In the genomic region with DNA sequence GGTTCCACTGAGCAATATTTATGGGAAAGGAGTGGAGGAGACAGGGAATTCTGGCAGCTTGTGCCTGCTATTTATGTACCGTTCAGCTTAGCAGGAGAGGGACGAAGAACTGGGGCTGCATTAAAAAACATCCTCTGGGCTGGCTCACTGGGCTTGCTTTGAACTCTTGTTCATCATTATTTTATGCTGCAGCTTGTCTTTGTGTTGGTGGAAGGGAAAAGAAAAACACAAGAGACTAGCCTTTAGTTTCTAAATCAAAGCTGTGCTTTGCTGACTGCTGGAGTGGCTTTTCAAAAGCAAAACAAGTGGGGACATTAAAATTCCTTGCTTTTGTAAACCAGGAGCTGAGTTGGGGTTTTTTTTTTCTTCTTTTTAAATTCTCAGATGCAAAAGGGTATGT, we compare ENCODE assay signal across 14 cellular contexts. TPM values are rescaled to one million over a fixed set of nuclear protein-coding genes. Genes with fewer than 3 reads are reported as not detected.
DNase-seq lines count a peak whose midpoint lies in the region; FAIRE-seq and TF ChIP-seq lines count a peak whose summit lies in the region.
"Had no signal": no experiment of that assay in that cellular context is flagged by ENCODE, and none has a peak within 500 bp of the region (broad histone marks: within the 10 kb centered on the region; RNA-seq: fewer than 3 reads in every experiment).

No MANE protein-coding gene starts in this region.

- H3K27ac ChIP-seq in HUES6 (ENCODE audit: low read depth, low read length) (no peak overlapping the region), astrocyte (ENCODE audit: low read depth, low read length) (no peak overlapping the region), stomach smooth muscle (ENCODE audit: low read length) (peak overlapping the region; percentile 91), Karpas-422 (ENCODE audit: low read length) (no peak overlapping the region), WERI-Rb-1 (no peak overlapping the region)
- H3K27ac ChIP-seq: foreskin keratinocyte, SJSA1, testis had no signal

- H3K9ac ChIP-seq in HUES6 (ENCODE audit: low read length) (no peak overlapping the region), astrocyte (ENCODE audit: low read length) (no peak overlapping the region), stomach smooth muscle (ENCODE audit: low read length in 2 of 2) (no peak overlapping the region), Karpas-422 (ENCODE audit: low read length) (no peak overlapping the region)

- DNase-seq in astrocyte (ENCODE audit: low read depth) = no peak
- DNase-seq in midbrain (lab: John Stamatoyannopoulos, UW) = peak; percentile 26
- no peak for DNase-seq in HUDEP-2 (lab: John Stamatoyannopoulos, UW; ENCODE audit: unreplicated experiment in 76 of 76)
- no peak for DNase-seq in Karpas-422
- no peak for DNase-seq in WERI-Rb-1
- DNase-seq: activated gamma-delta T cell treated with Interleukin-2 at 50 U/mL for 16 hours; effector CD8-positive, alpha-beta T cell had no signal

- no peaks in the 10 kb centered on the region for H3K36me3 ChIP-seq in HUES6 (ENCODE audit: control insufficient read depth, insufficient read depth, low read length)
- no peaks in the 10 kb centered on the region for H3K36me3 ChIP-seq in astrocyte (ENCODE audit: insufficient read depth, low read length)
- no peaks in the 10 kb centered on the region for H3K36me3 ChIP-seq in stomach smooth muscle (ENCODE audit: control insufficient read depth in 2 of 2, insufficient read depth in 2 of 2, low read length in 2 of 2)
- H3K36me3 ChIP-seq in Karpas-422 (ENCODE audit: insufficient read depth, low read length) = no peaks in the 10 kb centered on the region
- no peaks in the 10 kb centered on the region for H3K36me3 ChIP-seq in WERI-Rb-1
- H3K36me3 ChIP-seq: breast epithelium, SJSA1 had no signal

- H3K9me3 ChIP-seq in HUES6 (ENCODE audit: control insufficient read depth, insufficient read depth, low read depth, low read length) = no peaks in the 10 kb centered on the region
- H3K9me3 ChIP-seq in astrocyte (ENCODE audit: insufficient read depth, low read depth, low read length) = no peaks in the 10 kb centered on the region
- H3K9me3 ChIP-seq in stomach smooth muscle (ENCODE audit: control insufficient read depth in 2 of 2, low read length in 2 of 2) = no peaks in the 10 kb centered on the region
- H3K9me3 ChIP-seq in Karpas-422 (ENCODE audit: low read length) = no peaks in the 10 kb centered on the region
- no peaks in the 10 kb centered on the region for H3K9me3 ChIP-seq in WERI-Rb-1 (ENCODE audit: severe bottlenecking)
- H3K9me3 ChIP-seq: breast epithelium, SJSA1, testis had no signal

- H3K4me2 ChIP-seq in astrocyte (ENCODE audit: low read length) = peak overlapping the region; percentile 87
- H3K4me2 ChIP-seq in Karpas-422 (ENCODE audit: low read depth, low read length, poor library complexity, severe bottlenecking) = no peak overlapping the region

- FAIRE-seq in astrocyte (lab: Jason Lieb, UNC) = no peak

- H3K9me2 ChIP-seq in Karpas-422 (replicated peaks; ENCODE audit: insufficient read depth, low read length) = no peaks in the 10 kb centered on the region

- TF ChIP-seq CTCF in astrocyte (IDR thresholded peaks at IDR 0.05; ENCODE audit: insufficient read depth, low read depth, low read length) (no peak), WERI-Rb-1 (IDR thresholded peaks at IDR 0.05; ENCODE audit: low read depth, low read length) (no peak)

- H3K4me3 ChIP-seq in HUES6 (ENCODE audit: low read depth, low read length) = 0 out of 2 replicates have a peak overlapping the region, but pooled peaks have one; percentile 8
- H3K4me3 ChIP-seq in astrocyte (ENCODE audit: insufficient read depth, low read depth, low read length) = no peak overlapping the region
- peak overlapping the region; percentile 54 to 98 for H3K4me3 ChIP-seq in stomach smooth muscle (ENCODE audit: low read length in 2 of 2)
- H3K4me3 ChIP-seq in Karpas-422 (ENCODE audit: low read length) = no peak overlapping the region
- H3K4me3 ChIP-seq in WERI-Rb-1 (ENCODE audit: low read depth, low read length) = no peak overlapping the region

- H3K27me3 ChIP-seq in HUES6 (ENCODE audit: control insufficient read depth, insufficient read depth, low read length) (peaks cover 32% of the 10 kb centered on the region), astrocyte (ENCODE audit: insufficient read depth, low read length) (no peaks in the 10 kb centered on the region), stomach smooth muscle (ENCODE audit: control insufficient read depth in 1 of 2, insufficient read depth in 2 of 2, low read length in 2 of 2) (no peaks in the 10 kb centered on the region), Karpas-422 (ENCODE audit: low read length) (no peaks in the 10 kb centered on the region), WERI-Rb-1 (ENCODE audit: insufficient read depth, low read depth, severe bottlenecking) (peaks cover 4% of the 10 kb centered on the region)
- H3K27me3 ChIP-seq: breast epithelium, foreskin keratinocyte, SJSA1, testis had no signal

- no peaks in the 10 kb centered on the region for H3K27me3 Mint-ChIP-seq in astrocyte (ENCODE audit: low read depth, unreplicated experiment)

- peaks cover 27% of the 10 kb centered on the region for H3K4me1 Mint-ChIP-seq in astrocyte (ENCODE audit: low read depth, unreplicated experiment)

- no peaks in the 10 kb centered on the region for H3K36me3 Mint-ChIP-seq in astrocyte (ENCODE audit: low read depth, unreplicated experiment)
- H3K36me3 Mint-ChIP-seq: mesothelial cell of epicardium had no signal

- H3K79me2 ChIP-seq in astrocyte (ENCODE audit: insufficient read depth, low read length) = peaks cover 34% of the 10 kb centered on the region
- H3K79me2 ChIP-seq in Karpas-422 (ENCODE audit: low read length) = no peaks in the 10 kb centered on the region

- no peaks in the 10 kb centered on the region for H3K9me3 Mint-ChIP-seq in astrocyte (ENCODE audit: unreplicated experiment)

- peak overlapping the region; percentile 99 for H3K4me3 Mint-ChIP-seq in astrocyte (ENCODE audit: unreplicated experiment)

- peak overlapping the region; percentile 22 for H3K27ac Mint-ChIP-seq in astrocyte (ENCODE audit: unreplicated experiment)
- H3K27ac Mint-ChIP-seq: mesothelial cell of epicardium had no signal

- H4K20me1 ChIP-seq in astrocyte (ENCODE audit: insufficient read depth, low read length) (no peaks in the 10 kb centered on the region), Karpas-422 (ENCODE audit: insufficient read depth, low read depth, low read length) (no peaks in the 10 kb centered on the region)

- H2AFZ ChIP-seq in astrocyte (ENCODE audit: low read depth, low read length) (no peak overlapping the region), Karpas-422 (ENCODE audit: low read length) (no peak overlapping the region)

- H3K4me1 ChIP-seq in HUES6 (ENCODE audit: control insufficient read depth, insufficient read depth, low read length) (peaks cover 24% of the 10 kb centered on the region), astrocyte (ENCODE audit: insufficient read depth, low read length) (peaks cover 17% of the 10 kb centered on the region), stomach smooth muscle (ENCODE audit: control insufficient read depth, insufficient read depth, low read length) (peaks cover 16% of the 10 kb centered on the region), Karpas-422 (ENCODE audit: low read length) (peaks cover 3% of the 10 kb centered on the region; the same call in 1 of the 2 replicates)

RNA-seq across cellular contexts. Expression of gene RGMB, which starts 5.9 kb away (rescaled TPM):
- total RNA-seq in astrocyte = 42.8 and 48.7 TPM in 2 replicates
- 0.94 and 3.1 TPM in 2 replicates for total RNA-seq in Karpas-422 (2014; rRNA removed; shearing (Covaris generic); ENCODE audit: low replicate concordance)

Comparison
In these comparisons a context has a peak if more than half of its experiments do, and no peak if none do; other contexts are left out.
1. H3K4me3 ChIP-seq: peak in HUES6 (single experiment) and stomach smooth muscle (2 of 2); none in astrocyte (single experiment), Karpas-422 (single experiment) and WERI-Rb-1 (single experiment).
2. RNA of gene RGMB, which starts 5.9 kb away (total RNA-seq): 42.8 to 48.7 TPM in astrocyte; 0.94 to 3.1 TPM in Karpas-422; every median in the first group is over 10 times any median in the second.